8 cellular contexts compared by ENCODE assay signal in genomic region chr15:64093627-64094417, GRCh38. TPM values are rescaled to one million over a fixed set of nuclear protein-coding genes. Genes with fewer than 3 reads are reported as not detected.
DNase-seq lines count a peak whose midpoint lies in the region; ATAC-seq, FAIRE-seq and TF ChIP-seq lines count a peak whose summit lies in the region.

Gene CIAO2A, minus strand, starts transcription at chr15:64093838. Its CDS starts 70 bp downstream, at chr15:64093768.

- H3K79me2 ChIP-seq in trophoblast cell (ENCODE audit: control insufficient read depth, insufficient read depth, low read length, poor library complexity): peaks cover 6% of the 10 kb centered on the region

- intact Hi-C loops in adrenal gland (cut with DNase I): no loop called here
- intact Hi-C loops in cardiac septum (cut with DNase I): no loop called here
- intact Hi-C loops in transverse colon (cut with DNase I; ENCODE audit: low total_unique reads): no loop called here

- H3K4ac ChIP-seq in trophoblast cell (ENCODE audit: low read depth, low read length): peak within 1 kb of the TSS; percentile 34

- no peak within 1 kb of the TSS for H2BK120ac ChIP-seq in trophoblast cell (ENCODE audit: insufficient read depth, low read length, poor library complexity)

- H2BK5ac ChIP-seq in trophoblast cell (ENCODE audit: low read depth, low read length, poor library complexity): peak within 1 kb of the TSS; percentile 44

- DNase-seq in GM12891 (ENCODE audit: insufficient read length, low spot score) (peak; percentile 50), NCI-H1436 (lab: John Stamatoyannopoulos, UW) (peak; percentile 95), T follicular helper cell (ENCODE audit: low read depth) (peak; percentile 87), adrenal gland (peak; percentile 95 to 99 (median 98)), cardiac septum (ENCODE audit: low spot score) (peak; percentile 97), trophoblast cell (peak; percentile 100), transverse colon (peak; percentile 98)

- no peak within 1 kb of the TSS for H3K23ac ChIP-seq in trophoblast cell (ENCODE audit: low read length)

- peak within 1 kb of the TSS; percentile 88 for H3K9ac ChIP-seq in trophoblast cell (ENCODE audit: low read length)

- TF ChIP-seq CTCF in adrenal gland (IDR thresholded peaks at IDR 0.05): no peak
- no peak for TF ChIP-seq CTCF in transverse colon (IDR thresholded peaks at IDR 0.05)

- H4K8ac ChIP-seq in trophoblast cell (ENCODE audit: low read depth, low read length): peak within 1 kb of the TSS; percentile 87

- H2BK12ac ChIP-seq in trophoblast cell (ENCODE audit: low read length): no peak within 1 kb of the TSS

- H3K18ac ChIP-seq in trophoblast cell (ENCODE audit: low read length): peak within 1 kb of the TSS; percentile 17

- peak within 1 kb of the TSS; percentile 21 for H2AFZ ChIP-seq in trophoblast cell (ENCODE audit: insufficient read depth, low read length, poor library complexity)

- WGBS in adrenal gland, 4 donors: 0% methylated on average over 25 to 41 of the region's 41 CpGs
- WGBS in trophoblast cell (ENCODE audit: extremely low coverage, insufficient coverage, insufficient read length): no CpG with 5 or more reads among the region's 41 CpGs
- whole genome bisulfite sequencing in transverse colon (ENCODE audit: low coverage in 1 of 2), 2 donors: 0% methylated on average over 8 to 41 of the region's 41 CpGs

- no peak within 1 kb of the TSS for H2AK5ac ChIP-seq in trophoblast cell (ENCODE audit: low read length)

- FAIRE-seq in GM12891 (lab: Jason Lieb, UNC): peak; percentile 94

- peaks cover 0 to 3% of the 10 kb centered on the region in 2 donors for H3K36me3 ChIP-seq in adrenal gland (replicated peaks in 1 of 2)
- peaks cover 0 to 2% of the 10 kb centered on the region in 2 experiments for H3K36me3 ChIP-seq in trophoblast cell (ENCODE audit: control insufficient read depth in 1 of 2, insufficient read depth in 2 of 2, low read length in 2 of 2)
- peaks cover 0 to 6% (median 0%) of the 10 kb centered on the region in 4 donors for H3K36me3 ChIP-seq in transverse colon

- H3K4me3 ChIP-seq in adrenal gland (peak within 1 kb of the TSS; percentile 36 to 75 (median 72)), trophoblast cell (ENCODE audit: low read depth, low read length) (peak within 1 kb of the TSS; percentile 75), transverse colon (peak within 1 kb of the TSS; percentile 52 to 84 (median 62))

- no peaks in the 10 kb centered on the region for H3K27me3 ChIP-seq in adrenal gland
- no peaks in the 10 kb centered on the region for H3K27me3 ChIP-seq in trophoblast cell (ENCODE audit: insufficient read depth, low read length)
- no peaks in the 10 kb centered on the region for H3K27me3 ChIP-seq in transverse colon

- H3K9me3 ChIP-seq in adrenal gland (replicated peaks in 1 of 3): no peaks in the 10 kb centered on the region
- no peaks in the 10 kb centered on the region for H3K9me3 ChIP-seq in trophoblast cell (ENCODE audit: insufficient read depth, low read depth, low read length)
- no peaks in the 10 kb centered on the region for H3K9me3 ChIP-seq in transverse colon

- H3K14ac ChIP-seq in trophoblast cell (ENCODE audit: low read length): peak within 1 kb of the TSS; percentile 32

- H4K12ac ChIP-seq in trophoblast cell (ENCODE audit: low read depth, low read length): peak within 1 kb of the TSS; percentile 54

- peaks cover 45 to 67% of the 10 kb centered on the region in 2 donors for H3K4me1 ChIP-seq in adrenal gland (replicated peaks in 1 of 2)
- H3K4me1 ChIP-seq in trophoblast cell (ENCODE audit: control insufficient read depth in 1 of 2, insufficient read depth in 2 of 2, low read length in 2 of 2): peaks cover 2 to 12% of the 10 kb centered on the region in 2 experiments
- peaks cover 27 to 70% (median 40%) of the 10 kb centered on the region in 4 donors for H3K4me1 ChIP-seq in transverse colon

- peak; percentile 22; the same call in 1 of the 2 replicates for TF ChIP-seq POLR2A in GM12891 (IDR thresholded peaks at IDR 0.05; ENCODE audit: low read depth, low read length)
- peak in 1 of 2 donors; percentile 82 for TF ChIP-seq POLR2A in adrenal gland (IDR thresholded peaks at IDR 0.05)
- TF ChIP-seq POLR2A in transverse colon (IDR thresholded peaks at IDR 0.05): peak; percentile 89

- TF ChIP-seq EP300 in transverse colon (IDR thresholded peaks at IDR 0.05; ENCODE audit: low read depth): no peak

- no peaks in the 10 kb centered on the region for H3K79me1 ChIP-seq in trophoblast cell (ENCODE audit: low read length)

- in situ Hi-C loops in transverse colon (cut with MboI; ENCODE audit: low pct_ligation_motif_present in 1 of 4, low pct_unique_long_range_greater_than_20kb in 1 of 4, low sequenced_read_pairs in 3 of 4): no loop called here

- H3K4me2 ChIP-seq in trophoblast cell (ENCODE audit: low read length): peak within 1 kb of the TSS; percentile 83

- H4K91ac ChIP-seq in trophoblast cell (ENCODE audit: low read depth, low read length): peak within 1 kb of the TSS; percentile 73

- peak within 1 kb of the TSS; percentile 65 to 97 (median 72) for H3K27ac ChIP-seq in adrenal gland
- H3K27ac ChIP-seq in trophoblast cell (ENCODE audit: low read depth, low read length): peak within 1 kb of the TSS; percentile 61
- peak within 1 kb of the TSS; percentile 86 to 92 (median 89) for H3K27ac ChIP-seq in transverse colon

- peak; percentile 76 for ATAC-seq in HG02798 (IDR thresholded peaks at IDR 0.05; ENCODE audit: poor library complexity, unreplicated experiment)

TF ChIP-seq in GM12891, 5 proteins besides CTCF, POLR2A, EP300 and RAD21:
- peak; percentile 27; the same call in 1 of the 2 replicates for TF ChIP-seq SPI1 (IDR thresholded peaks at IDR 0.05; ENCODE audit: low read depth, low read length)
- no peak for TF ChIP-seq POU2F2 (IDR thresholded peaks at IDR 0.05; ENCODE audit: low read depth, low read length)
- TF ChIP-seq POLR2AphosphoS5 (IDR thresholded peaks at IDR 0.05; ENCODE audit: low read depth, low read length): peak; percentile 54
- TF ChIP-seq TAF1 (IDR thresholded peaks at IDR 0.05; ENCODE audit: low read depth, low read length): 0 out of 2 replicates have a peak, but pooled peaks have one; percentile 10

RNA-seq across cellular contexts. Expression of gene CIAO2A, which starts in this region (rescaled TPM):
- polyA plus RNA-seq in GM12891 (2012; ENCODE audit: low read depth, missing spikeins): 117 TPM
- total RNA-seq in adrenal gland: 100 to 1,000 TPM in 5 of 8 donors, 10 to 100 TPM in 3; 49.2 to 209 (median 118) TPM
- 100 to 1,000 TPM in 2 of 3 donors, 10 to 100 TPM in 1; 93.6 to 154 (median 108) TPM for polyA plus RNA-seq in adrenal gland
- 46.9 TPM for total RNA-seq in cardiac septum
- 53.5 and 62.2 TPM in 2 replicates for polyA plus RNA-seq in trophoblast cell (2013)
- 100 to 1,000 TPM in 2 of 4 donors, 10 to 100 TPM in 2; 28.1 to 160 (median 104) TPM for total RNA-seq in transverse colon

Comparison
In these comparisons a context has a peak if more than half of its experiments do, and no peak if none do; other contexts are left out.
1. Peak in every context shown above with its lines: DNase-seq, ATAC-seq, H3K4me3 ChIP-seq and H3K27ac ChIP-seq.
2. DNase-seq: peak in every context shown above with its lines; median percentile 100 in trophoblast cell; 98 in adrenal gland; 98 in transverse colon; 97 in cardiac septum; 95 in NCI-H1436; 87 in T follicular helper cell; 50 in GM12891.